In the genomic region with DNA sequence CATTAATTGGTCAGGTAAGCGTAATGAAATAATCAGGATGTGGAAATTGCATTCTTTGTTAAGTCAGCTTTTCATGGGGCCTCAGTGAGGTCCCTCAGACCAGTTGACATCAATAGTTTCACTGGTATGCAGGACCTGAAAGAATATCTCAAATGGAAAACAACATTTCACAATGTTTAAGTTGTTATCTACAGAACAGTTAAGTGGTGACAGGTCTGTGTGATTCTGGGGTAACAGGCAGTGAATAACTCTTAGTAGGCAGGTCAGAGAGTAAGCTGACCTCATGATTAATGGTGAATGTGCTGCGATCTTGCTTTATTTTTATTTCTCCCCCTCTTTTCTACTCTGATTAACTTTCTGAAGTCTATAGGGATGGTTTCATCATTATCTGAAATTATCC, we compare ENCODE assay signal across 22 cellular contexts. TPM values are rescaled to one million over a fixed set of nuclear protein-coding genes. Genes with fewer than 3 reads are reported as not detected.
"Had no signal": no experiment of that assay in that cellular context is flagged by ENCODE, and none has a peak within 500 bp of the region (broad histone marks: within the 10 kb centered on the region; RNA-seq: fewer than 3 reads in every experiment).

No MANE protein-coding gene starts in this region.

- H3K4me3 ChIP-seq: pancreas, right lobe of liver, smooth muscle cell, stomach, thoracic aorta, upper lobe of left lung had no signal

- H3K36me3 ChIP-seq: pancreas, right lobe of liver, stomach, thoracic aorta, upper lobe of left lung had no signal

- DNase-seq: activated CD4-positive, alpha-beta memory T cell treated with anti-CD3 and anti-CD28 coated beads, Interleukin-2, amount 10 ng/mL, durations not matched to agents 7 days and 5 days; activated CD4-positive, alpha-beta T cell treated with anti-CD3 and anti-CD28 coated beads for 48 hours; activated CD4-positive, CD25-positive, alpha-beta regulatory T cell; activated CD8-positive, alpha-beta memory T cell treated with anti-CD3 and anti-CD28 coated beads, Interleukin-2, amount 10 ng/mL, durations not matched to agents 7 days and 5 days; activated naive CD4-positive, alpha-beta T cell treated with Interleukin-2 at 50 U/mL for 16 hours; activated naive CD8-positive, alpha-beta T cell treated with anti-CD3 and anti-CD28 coated beads, Interleukin-2, amount 10 ng/mL, durations not matched to agents 7 days and 5 days; dermis blood vessel endothelial cell; effector memory CD4-positive, alpha-beta T cell; left cardiac atrium; mesendoderm; naive thymus-derived CD8-positive, alpha-beta T cell; pancreas; right lobe of liver; stimulated activated CD4-positive, alpha-beta T cell treated with anti-CD3 and anti-CD28 coated beads, Interleukin-4, amount 100 ng/mL, for 24 hours; stomach; T-cell; T-helper 9 cell; upper lobe of left lung had no signal

- H3K27ac ChIP-seq: pancreas, right lobe of liver, stomach, thoracic aorta, upper lobe of left lung had no signal

- ATAC-seq: activated CD8-positive, alpha-beta memory T cell treated with anti-CD3 and anti-CD28 coated beads, Interleukin-2, amount 10 ng/mL, durations not matched to agents 7 days and 5 days; naive thymus-derived CD8-positive, alpha-beta T cell; pancreas; right lobe of liver; stimulated activated effector memory CD8-positive, alpha-beta T cell treated with anti-CD3 and anti-CD28 coated beads, Interleukin-12 subunit alpha, Interleukin-12 subunit beta, amount 100 ng/mL, for 72 hours; T-cell had no signal

- H3K4me1 ChIP-seq: right lobe of liver had no signal

- H3K9me3 ChIP-seq: pancreas, right lobe of liver, thoracic aorta, upper lobe of left lung had no signal

- H3K27me3 ChIP-seq: pancreas, right lobe of liver, stomach, upper lobe of left lung had no signal

RNA-seq across cellular contexts. Expression of gene ACP3, which starts 28.9 kb away (rescaled TPM):
- total RNA-seq: activated CD4-positive, alpha-beta memory T cell treated with anti-CD3 and anti-CD28 coated beads, Interleukin-2, amount 10 ng/mL, durations not matched to agents 7 days and 5 days; activated CD8-positive, alpha-beta memory T cell treated with anti-CD3 and anti-CD28 coated beads, Interleukin-2, amount 10 ng/mL, durations not matched to agents 7 days and 5 days; activated naive CD8-positive, alpha-beta T cell treated with anti-CD3 and anti-CD28 coated beads, Interleukin-2, amount 10 ng/mL, durations not matched to agents 7 days and 5 days; dermis blood vessel endothelial cell; naive thymus-derived CD8-positive, alpha-beta T cell; pulmonary artery endothelial cell; T-cell had no signal
